8 cellular contexts compared by ENCODE assay signal in genomic region chr4:168831919-168832745, GRCh38.
DNase-seq lines count a peak whose midpoint lies in the region; ATAC-seq and TF ChIP-seq lines count a peak whose summit lies in the region.

No MANE protein-coding gene starts in this region.

- H3K27me3 ChIP-seq in BLaER1 (peaks cover 41% of the 10 kb centered on the region), PC-9 (ENCODE audit: insufficient read depth, low read depth) (no peaks in the 10 kb centered on the region)

- peak; percentile 87 for ATAC-seq in HG03280 (IDR thresholded peaks at IDR 0.05; ENCODE audit: unreplicated experiment)

- H3K4me2 ChIP-seq in BLaER1 (peak overlapping the region; percentile 86), PC-9 (peak overlapping the region; percentile 88)

- no peaks in the 10 kb centered on the region for H3K36me3 ChIP-seq in BLaER1
- H3K36me3 ChIP-seq in PC-9 (ENCODE audit: low read depth), result no peaks in the 10 kb centered on the region

- no TSS peak for BruUV-seq in PC-9 (replicated peaks; lab: Mats Ljungman, UMichigan)

- TF ChIP-seq CTCF in PC-9 (conservative IDR thresholded peaks at IDR 0.05) (no peak), fibroblast of pulmonary artery (IDR thresholded peaks at IDR 0.05; ENCODE audit: low read length, missing control alignments) (no peak), nephron progenitor cell (IDR thresholded peaks at IDR 0.05) (no peak)

- H3F3A ChIP-seq in PC-9 (ENCODE audit: insufficient read depth, low read depth), result no peaks in the 10 kb centered on the region

- peak overlapping the region; percentile 85 for H3K4me3 Mint-ChIP-seq in nephron progenitor cell

- no peaks in the 10 kb centered on the region for H3K9me3 Mint-ChIP-seq in nephron progenitor cell

- CTCF ChIA-PET in PC-9 (lab: Charles Lee), result interaction anchor here (0.7 kb wide), 1 partner anchor 218 kb away, joined by 3 read pairs; no protein-coding TSS in a partner anchor

- H3K9ac ChIP-seq in BLaER1, result peak overlapping the region; percentile 49; the same call in 1 of the 2 replicates

- H3K27ac ChIP-seq in BLaER1 (no peak overlapping the region), PC-9 (0 out of 2 replicates have a peak overlapping the region, but pooled peaks have one; percentile 37)

- peaks cover 8% of the 10 kb centered on the region; the same call in 1 of the 2 replicates for H3K4me1 ChIP-seq in BLaER1
- peaks cover 8% of the 10 kb centered on the region; the same call in 1 of the 2 replicates for H3K4me1 ChIP-seq in PC-9 (replicated peaks; ENCODE audit: insufficient read depth)

- intact Hi-C loops in PC-9 (cut with micrococcal nuclease; ENCODE audit: unreplicated experiment), result loop anchor here (1.0 to 5.0 kb wide), 5 partner anchors 16 to 247 kb away; no protein-coding TSS in a partner anchor

- peaks cover 24% of the 10 kb centered on the region for H3K36me3 Mint-ChIP-seq in nephron progenitor cell (ENCODE audit: low read depth)

- H3K27me3 Mint-ChIP-seq in nephron progenitor cell (ENCODE audit: low read depth, poor library complexity), result no peaks in the 10 kb centered on the region

- H3K4me3 ChIP-seq in BLaER1 (peak overlapping the region; percentile 70), PC-9 (peak overlapping the region; percentile 78), fibroblast of pulmonary artery (replicated peaks; ENCODE audit: low read depth, low read length) (peak overlapping the region; percentile 93)

- H3K27ac Mint-ChIP-seq in nephron progenitor cell, result peak overlapping the region; percentile 98

- H2AFZ ChIP-seq in PC-9, result peak overlapping the region; percentile 86

- peaks cover 26% of the 10 kb centered on the region for H3K79me2 ChIP-seq in PC-9 (ENCODE audit: low read depth)

- H3K9me3 ChIP-seq in BLaER1 (no peaks in the 10 kb centered on the region), PC-9 (ENCODE audit: insufficient read depth, low read depth) (no peaks in the 10 kb centered on the region)

- POLR2A ChIA-PET in PC-9 (lab: Charles Lee; ENCODE audit: unreplicated experiment), result interaction anchor here (0.5 to 1.3 kb wide), 11 partner anchors 15 to 381 kb away, joined by 3 to 26 read pairs (median 4); partner anchors contain the start of gene PALLD

- DNase-seq in GM19238 (ENCODE audit: insufficient read length, low spot score), result peak; percentile 46
- DNase-seq in PC-9, result peak; percentile 55 to 83
- DNase-seq in activated effector memory CD4-positive, alpha-beta T cell treated with Interleukin-2 at 50 U/mL for 16 hours, result peak; percentile 32
- DNase-seq in fibroblast of pulmonary artery (ENCODE audit: low read depth), result peak; percentile 82
- peak; percentile 82 for DNase-seq in nephron progenitor cell
- peak; percentile 53 for DNase-seq in superior temporal gyrus (ENCODE audit: extremely low spot score)

- peaks cover 64% of the 10 kb centered on the region for H3K4me1 Mint-ChIP-seq in nephron progenitor cell

- H4K20me1 ChIP-seq in BLaER1 (no peaks in the 10 kb centered on the region), PC-9 (ENCODE audit: insufficient read depth) (no peaks in the 10 kb centered on the region)

- H3K9me2 ChIP-seq in PC-9 (ENCODE audit: insufficient read depth), result no peaks in the 10 kb centered on the region

Comparison
In these comparisons a context has a peak if more than half of its experiments do, and no peak if none do; other contexts are left out.
1. DNase-seq: peak in every context shown above with its lines; median percentile 82 in fibroblast of pulmonary artery; 82 in nephron progenitor cell; 69 in PC-9; 53 in superior temporal gyrus; 46 in GM19238; 32 in activated effector memory CD4-positive, alpha-beta T cell treated with Interleukin-2 at 50 U/mL for 16 hours.